Comparison of ENCODE assay signal across 8 cellular contexts in the genomic region with DNA sequence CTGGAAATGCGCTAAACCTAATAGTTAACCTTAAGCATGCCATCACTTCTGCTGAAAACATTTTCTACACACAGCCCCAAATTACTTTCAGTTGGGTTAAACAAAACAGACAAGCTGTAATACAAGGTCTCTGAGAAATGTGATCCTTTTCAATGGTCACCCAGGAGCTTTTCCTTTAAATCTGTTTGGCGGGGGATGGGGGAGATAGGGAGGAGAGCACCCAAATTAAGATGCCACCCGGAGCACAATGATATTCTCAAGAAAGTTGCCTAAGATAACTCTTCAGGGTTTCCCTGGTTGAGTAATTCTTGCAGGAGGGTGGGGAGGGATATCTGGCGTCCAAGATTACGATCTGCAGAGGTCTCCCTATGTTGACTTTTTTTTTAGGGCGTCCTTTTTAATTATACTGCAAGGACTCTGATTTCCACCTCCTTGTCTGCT. TPM values are rescaled to one million over a fixed set of nuclear protein-coding genes. Genes with fewer than 3 reads are reported as not detected.
DNase-seq lines count a peak whose midpoint lies in the region; ATAC-seq and TF ChIP-seq lines count a peak whose summit lies in the region.

No MANE protein-coding gene starts in this region.

- H3K36me3 ChIP-seq in heart right ventricle (no peaks in the 10 kb centered on the region), spleen (no peaks in the 10 kb centered on the region)

- H3K27me3 ChIP-seq in heart right ventricle (peaks cover 0 to 62% (median 10%) of the 10 kb centered on the region in 7 donors), spleen (replicated peaks in 1 of 7) (peaks cover 0 to 80% (median 28%) of the 10 kb centered on the region in 7 donors)

- peaks cover 70% of the 10 kb centered on the region for H3K27me3 Mint-ChIP-seq in activated T-helper 1 cell treated with anti-CD3 and anti-CD28 coated beads, Interleukin-12 subunit alpha, Interleukin-12 subunit beta, Interleukin-2, Interleukin-4 antibody, amounts not matched to agents 30 ng/mL and 10 ng/mL and 1 ng/mL, durations not matched to agents 14 hours and 24 hours and 36 hours (ENCODE audit: insufficient read depth)

- no peaks in the 10 kb centered on the region for H3K36me3 Mint-ChIP-seq in activated T-helper 1 cell treated with anti-CD3 and anti-CD28 coated beads, Interleukin-12 subunit alpha, Interleukin-12 subunit beta, Interleukin-2, Interleukin-4 antibody, amounts not matched to agents 30 ng/mL and 10 ng/mL and 1 ng/mL, durations not matched to agents 14 hours and 24 hours and 36 hours (ENCODE audit: low read depth)

- no peak for ATAC-seq in heart right ventricle
- ATAC-seq in Right ventricle myocardium superior (ENCODE audit: poor library complexity): no peak
- ATAC-seq in HG03432 (IDR thresholded peaks at IDR 0.05; ENCODE audit: unreplicated experiment): no peak
- no peak for ATAC-seq in GM21529 (IDR thresholded peaks at IDR 0.05; ENCODE audit: unreplicated experiment)

- TF ChIP-seq POLR2A in spleen (IDR thresholded peaks at IDR 0.05): no peak

- peaks cover 31% of the 10 kb centered on the region for H3K4me1 Mint-ChIP-seq in activated T-helper 1 cell treated with anti-CD3 and anti-CD28 coated beads, Interleukin-12 subunit alpha, Interleukin-12 subunit beta, Interleukin-2, Interleukin-4 antibody, amounts not matched to agents 30 ng/mL and 10 ng/mL and 1 ng/mL, durations not matched to agents 14 hours and 24 hours and 36 hours (ENCODE audit: low read depth)

- H3K9me3 ChIP-seq in heart right ventricle (no peaks in the 10 kb centered on the region), spleen (no peaks in the 10 kb centered on the region)

- 1% methylated on average over 6 of the region's 6 CpGs for WGBS in heart right ventricle, 2 donors
- WGBS in spleen, 5 donors: 4 to 7% (median 5%) methylated on average over 6 of the region's 6 CpGs

- H3K4me3 ChIP-seq in heart right ventricle: peak overlapping the region; percentile 66 to 89 (median 78)
- peak overlapping the region; percentile 73 for H3K4me3 ChIP-seq in iPS-11a (ENCODE audit: low read depth, low read length)
- H3K4me3 ChIP-seq in spleen: peak overlapping the region; percentile 29 to 81 (median 58)

- H3K27ac ChIP-seq in heart right ventricle: peak overlapping the region; percentile 72 to 84 (median 80)
- H3K27ac ChIP-seq in spleen: peak overlapping the region in 7 of 8 donors; percentile 38 to 79 (median 66)

- H3K9me3 Mint-ChIP-seq in activated T-helper 1 cell treated with anti-CD3 and anti-CD28 coated beads, Interleukin-12 subunit alpha, Interleukin-12 subunit beta, Interleukin-2, Interleukin-4 antibody, amounts not matched to agents 30 ng/mL and 10 ng/mL and 1 ng/mL, durations not matched to agents 14 hours and 24 hours and 36 hours: no peaks in the 10 kb centered on the region

- H3K4me3 Mint-ChIP-seq in activated T-helper 1 cell treated with anti-CD3 and anti-CD28 coated beads, Interleukin-12 subunit alpha, Interleukin-12 subunit beta, Interleukin-2, Interleukin-4 antibody, amounts not matched to agents 30 ng/mL and 10 ng/mL and 1 ng/mL, durations not matched to agents 14 hours and 24 hours and 36 hours: peak overlapping the region; percentile 81

- H3K27ac Mint-ChIP-seq in activated T-helper 1 cell treated with anti-CD3 and anti-CD28 coated beads, Interleukin-12 subunit alpha, Interleukin-12 subunit beta, Interleukin-2, Interleukin-4 antibody, amounts not matched to agents 30 ng/mL and 10 ng/mL and 1 ng/mL, durations not matched to agents 14 hours and 24 hours and 36 hours: no peak overlapping the region

- DNase-seq in heart right ventricle (no peak), Right ventricle myocardium superior (no peak), spleen (no peak), cerebellar nuclear complex (lab: John Stamatoyannopoulos, UW) (no peak)
- no peak for DNase-seq in activated T-helper 1 cell treated with anti-CD3 and anti-CD28 coated beads, Interleukin-12 subunit alpha, Interleukin-12 subunit beta, Interleukin-2, Interleukin-4 antibody, amounts not matched to agents 30 ng/mL and 10 ng/mL and 1 ng/mL, durations not matched to agents 14 hours and 24 hours and 36 hours (ENCODE audit: low spot score)

- intact Hi-C loops in heart right ventricle (cut with DNase I) (loop anchor here (1.0 to 10.0 kb wide), 19 partner anchors 47 to 315 kb away; no protein-coding TSS in a partner anchor), Right ventricle myocardium superior (cut with DNase I) (loop anchor here (5.0 to 10.0 kb wide), 4 partner anchors 125 to 315 kb away; no protein-coding TSS in a partner anchor), spleen (cut with DNase I; ENCODE audit: low total_unique reads) (no loop called here)
- intact Hi-C loops in activated T-helper 1 cell treated with anti-CD3 and anti-CD28 coated beads, Interleukin-12 subunit alpha, Interleukin-12 subunit beta, Interleukin-2, Interleukin-4 antibody, amounts not matched to agents 30 ng/mL and 10 ng/mL and 1 ng/mL, durations not matched to agents 14 hours and 24 hours and 36 hours (cut with micrococcal nuclease): loop anchor here (2.0 to 5.0 kb wide), 3 partner anchors 197 to 527 kb away; partner anchors contain the start of genes RNF125 and TRAPPC8

- peaks cover 3 to 45% (median 20%) of the 10 kb centered on the region in 9 donors for H3K4me1 ChIP-seq in heart right ventricle
- peaks cover 12 to 41% (median 29%) of the 10 kb centered on the region in 6 donors for H3K4me1 ChIP-seq in spleen

- TF ChIP-seq CTCF in heart right ventricle (IDR thresholded peaks at IDR 0.05) (no peak), spleen (IDR thresholded peaks at IDR 0.05 in 8 of 11, conservative IDR thresholded peaks at IDR 0.05 in 3 of 11) (no peak)

RNA-seq across cellular contexts. Expression of gene GAREM1, which starts 1.0 kb away (rescaled TPM):
- 10 to 100 TPM in 9 of 10 donors, 1 to 10 TPM in 1; 8.6 to 26.1 (median 13.9) TPM for total RNA-seq in heart right ventricle
- polyA plus RNA-seq in heart right ventricle: 1 to 10 TPM; 2.4 to 4.3 TPM
- 23.5 TPM for total RNA-seq in Right ventricle myocardium superior
- total RNA-seq in activated T-helper 1 cell treated with anti-CD3 and anti-CD28 coated beads, Interleukin-12 subunit alpha, Interleukin-12 subunit beta, Interleukin-2, Interleukin-4 antibody, amounts not matched to agents 30 ng/mL and 10 ng/mL and 1 ng/mL, durations not matched to agents 14 hours and 24 hours and 36 hours: not detected in 2 replicates
- total RNA-seq in spleen: 1 to 10 TPM; 1.7 to 8.2 (median 4.4) TPM
- under 1 TPM; 0.20 to 0.58 (median 0.24) TPM for polyA plus RNA-seq in spleen
